Comparison of ENCODE assay signal across 1 cellular context in the genomic region with DNA sequence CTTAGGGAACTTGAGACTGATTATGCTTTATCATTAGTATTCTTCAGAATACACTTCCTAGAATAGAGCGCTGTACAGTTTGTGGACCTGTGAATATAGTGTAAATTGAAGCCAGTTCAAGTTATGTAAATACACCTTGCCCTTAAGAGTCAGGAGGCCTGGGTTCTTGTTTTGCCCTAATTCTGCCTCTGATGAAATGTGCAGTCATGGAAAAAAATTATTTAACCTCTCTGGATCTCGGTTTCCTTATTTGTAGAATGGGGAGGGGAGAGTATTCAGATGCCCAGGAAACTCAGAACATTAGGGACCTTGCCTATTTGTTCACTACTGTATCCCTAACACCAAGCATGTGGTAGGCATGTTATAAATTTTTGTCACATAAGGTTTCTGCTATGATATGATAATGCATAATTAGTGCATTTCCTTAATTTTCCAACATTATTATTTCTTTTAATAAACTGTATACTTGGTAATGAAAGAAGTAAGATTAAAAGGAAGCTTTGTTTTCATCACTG.
TF ChIP-seq lines count a peak whose summit lies in the region.

No MANE protein-coding gene starts in this region.

TF ChIP-seq in A549, 52 proteins besides CTCF, POLR2A, EP300 and RAD21 (continued from another document):
- TF ChIP-seq, protein P1, sequence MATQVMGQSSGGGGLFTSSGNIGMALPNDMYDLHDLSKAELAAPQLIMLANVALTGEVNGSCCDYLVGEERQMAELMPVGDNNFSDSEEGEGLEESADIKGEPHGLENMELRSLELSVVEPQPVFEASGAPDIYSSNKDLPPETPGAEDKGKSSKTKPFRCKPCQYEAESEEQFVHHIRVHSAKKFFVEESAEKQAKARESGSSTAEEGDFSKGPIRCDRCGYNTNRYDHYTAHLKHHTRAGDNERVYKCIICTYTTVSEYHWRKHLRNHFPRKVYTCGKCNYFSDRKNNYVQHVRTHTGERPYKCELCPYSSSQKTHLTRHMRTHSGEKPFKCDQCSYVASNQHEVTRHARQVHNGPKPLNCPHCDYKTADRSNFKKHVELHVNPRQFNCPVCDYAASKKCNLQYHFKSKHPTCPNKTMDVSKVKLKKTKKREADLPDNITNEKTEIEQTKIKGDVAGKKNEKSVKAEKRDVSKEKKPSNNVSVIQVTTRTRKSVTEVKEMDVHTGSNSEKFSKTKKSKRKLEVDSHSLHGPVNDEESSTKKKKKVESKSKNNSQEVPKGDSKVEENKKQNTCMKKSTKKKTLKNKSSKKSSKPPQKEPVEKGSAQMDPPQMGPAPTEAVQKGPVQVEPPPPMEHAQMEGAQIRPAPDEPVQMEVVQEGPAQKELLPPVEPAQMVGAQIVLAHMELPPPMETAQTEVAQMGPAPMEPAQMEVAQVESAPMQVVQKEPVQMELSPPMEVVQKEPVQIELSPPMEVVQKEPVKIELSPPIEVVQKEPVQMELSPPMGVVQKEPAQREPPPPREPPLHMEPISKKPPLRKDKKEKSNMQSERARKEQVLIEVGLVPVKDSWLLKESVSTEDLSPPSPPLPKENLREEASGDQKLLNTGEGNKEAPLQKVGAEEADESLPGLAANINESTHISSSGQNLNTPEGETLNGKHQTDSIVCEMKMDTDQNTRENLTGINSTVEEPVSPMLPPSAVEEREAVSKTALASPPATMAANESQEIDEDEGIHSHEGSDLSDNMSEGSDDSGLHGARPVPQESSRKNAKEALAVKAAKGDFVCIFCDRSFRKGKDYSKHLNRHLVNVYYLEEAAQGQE (IDR thresholded peaks at IDR 0.05): no peak
- TF ChIP-seq CHD4 (IDR thresholded peaks at IDR 0.05; ENCODE audit: borderline replicate concordance) (no peak), MAFK (IDR thresholded peaks at IDR 0.05; ENCODE audit: partially characterized antibody) (no peak), RCOR1 (IDR thresholded peaks at IDR 0.05; ENCODE audit: low read depth, low read length) (no peak), HOXB13 (CRISPR knock-in tag; IDR thresholded peaks at IDR 0.05; ENCODE audit: low read depth) (no peak), HOXA7 (CRISPR knock-in tag; IDR thresholded peaks at IDR 0.05) (no peak), KDM5A (IDR thresholded peaks at IDR 0.05) (no peak), ESRRA (IDR thresholded peaks at IDR 0.05; ENCODE audit: borderline replicate concordance, low read length) (no peak), FOSL2 (IDR thresholded peaks at IDR 0.05) (no peak), FOSL2 (CRISPR knock-in tag; IDR thresholded peaks at IDR 0.05) (no peak)
- TF ChIP-seq, protein P2, sequence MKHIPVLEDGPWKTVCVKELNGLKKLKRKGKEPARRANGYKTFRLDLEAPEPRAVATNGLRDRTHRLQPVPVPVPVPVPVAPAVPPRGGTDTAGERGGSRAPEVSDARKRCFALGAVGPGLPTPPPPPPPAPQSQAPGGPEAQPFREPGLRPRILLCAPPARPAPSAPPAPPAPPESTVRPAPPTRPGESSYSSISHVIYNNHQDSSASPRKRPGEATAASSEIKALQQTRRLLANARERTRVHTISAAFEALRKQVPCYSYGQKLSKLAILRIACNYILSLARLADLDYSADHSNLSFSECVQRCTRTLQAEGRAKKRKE (CRISPR knock-in tag; IDR thresholded peaks at IDR 0.05; ENCODE audit: low read depth): no peak
- TF ChIP-seq, protein P3, sequence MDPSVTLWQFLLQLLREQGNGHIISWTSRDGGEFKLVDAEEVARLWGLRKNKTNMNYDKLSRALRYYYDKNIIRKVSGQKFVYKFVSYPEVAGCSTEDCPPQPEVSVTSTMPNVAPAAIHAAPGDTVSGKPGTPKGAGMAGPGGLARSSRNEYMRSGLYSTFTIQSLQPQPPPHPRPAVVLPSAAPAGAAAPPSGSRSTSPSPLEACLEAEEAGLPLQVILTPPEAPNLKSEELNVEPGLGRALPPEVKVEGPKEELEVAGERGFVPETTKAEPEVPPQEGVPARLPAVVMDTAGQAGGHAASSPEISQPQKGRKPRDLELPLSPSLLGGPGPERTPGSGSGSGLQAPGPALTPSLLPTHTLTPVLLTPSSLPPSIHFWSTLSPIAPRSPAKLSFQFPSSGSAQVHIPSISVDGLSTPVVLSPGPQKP (IDR thresholded peaks at IDR 0.05; ENCODE audit: low read depth, low read length): no peak
